17 cellular contexts compared by ENCODE assay signal in genomic region chr2:215848679-215849078, GRCh38.
DNase-seq lines count a peak whose midpoint lies in the region; ATAC-seq and TF ChIP-seq lines count a peak whose summit lies in the region.
"Had no signal": no experiment of that assay in that cellular context is flagged by ENCODE, and none has a peak within 500 bp of the region (broad histone marks: within the 10 kb centered on the region; RNA-seq: fewer than 3 reads in every experiment).

No MANE protein-coding gene starts in this region.

- no peaks in the 10 kb centered on the region for H3K36me3 ChIP-seq in left ventricle myocardium inferior
- no peaks in the 10 kb centered on the region for H3K36me3 ChIP-seq in right atrium auricular region
- H3K36me3 ChIP-seq in mesenchymal stem cell (ENCODE audit: control insufficient read depth in 1 of 2, insufficient read depth in 2 of 2, low read depth in 1 of 2, low read length in 2 of 2) = no peaks in the 10 kb centered on the region
- H3K36me3 ChIP-seq in smooth muscle cell (ENCODE audit: low read depth) = no peaks in the 10 kb centered on the region
- no peaks in the 10 kb centered on the region for H3K36me3 ChIP-seq in WERI-Rb-1

- peak overlapping the region; percentile 75 for H2AK5ac ChIP-seq in mesenchymal stem cell (ENCODE audit: low read length, severe bottlenecking)

- no peak overlapping the region for H3K4me3 Mint-ChIP-seq in natural killer cell treated with Interleukin-12 subunit alpha and Interleukin-12 subunit beta and Interleukin-15 and Interleukin-18, amount 100 ng/mL, for 72 hours
- H3K4me3 Mint-ChIP-seq: B cell; CD4-positive, alpha-beta memory T cell; GM23338 had no signal

- no peak for TF ChIP-seq CTCF in left ventricle myocardium inferior (IDR thresholded peaks at IDR 0.05; ENCODE audit: borderline replicate concordance)
- no peak for TF ChIP-seq CTCF in right atrium auricular region (IDR thresholded peaks at IDR 0.05)
- TF ChIP-seq CTCF in smooth muscle cell (IDR thresholded peaks at IDR 0.05; ENCODE audit: borderline replicate concordance, insufficient read depth, poor library complexity, severe bottlenecking) = no peak
- TF ChIP-seq CTCF in WERI-Rb-1 (IDR thresholded peaks at IDR 0.05; ENCODE audit: low read depth, low read length) = no peak

- intact Hi-C loops in left ventricle myocardium inferior (cut with micrococcal nuclease) = no loop called here

- peaks cover 10% of the 10 kb centered on the region for H3K4me1 ChIP-seq in left ventricle myocardium inferior
- H3K4me1 ChIP-seq in right atrium auricular region = peaks cover 0 to 6% of the 10 kb centered on the region in 2 donors
- peaks cover 2% of the 10 kb centered on the region for H3K4me1 ChIP-seq in mesenchymal stem cell (ENCODE audit: control insufficient read depth, insufficient read depth, low read depth, low read length)
- no peaks in the 10 kb centered on the region for H3K4me1 ChIP-seq in smooth muscle cell (ENCODE audit: low read depth)

- H3K4ac ChIP-seq in mesenchymal stem cell (ENCODE audit: low read depth in 1 of 2, low read length in 2 of 2) = peak overlapping the region in 1 of 2 experiments; percentile 59

- H3K79me1 ChIP-seq in mesenchymal stem cell (replicated peaks; ENCODE audit: low read length, poor library complexity, severe bottlenecking) = no peaks in the 10 kb centered on the region

- DNase-seq in left ventricle myocardium inferior (no peak), right atrium auricular region (ENCODE audit: low spot score) (no peak), dermis blood vessel endothelial cell (peak; percentile 92), mesenchymal stem cell (peak; percentile 49), smooth muscle cell (lab: John Stamatoyannopoulos, UW; ENCODE audit: unreplicated experiment) (no peak), WERI-Rb-1 (no peak), occipital lobe (lab: John Stamatoyannopoulos, UW) (no peak)
- no peak for DNase-seq in natural killer cell treated with Interleukin-12 subunit alpha and Interleukin-12 subunit beta and Interleukin-15 and Interleukin-18, amount 100 ng/mL, for 72 hours (ENCODE audit: low spot score)
- DNase-seq: ACHN; C1 segment of cervical spinal cord; CD4-positive, alpha-beta memory T cell; DMS153; DMS79 treated with DMSO at 0.1 percent for 48 hours; EL; H7 had no signal

- peak overlapping the region; percentile 71 for H2BK120ac ChIP-seq in mesenchymal stem cell (ENCODE audit: low read depth, low read length)

- no peaks in the 10 kb centered on the region for H4K20me1 ChIP-seq in smooth muscle cell (ENCODE audit: low read depth)

- no peak for ATAC-seq in natural killer cell treated with Interleukin-12 subunit alpha and Interleukin-12 subunit beta and Interleukin-15 and Interleukin-18, amount 100 ng/mL, for 72 hours
- ATAC-seq: GM23338 had no signal

- H3K9me3 Mint-ChIP-seq in natural killer cell treated with Interleukin-12 subunit alpha and Interleukin-12 subunit beta and Interleukin-15 and Interleukin-18, amount 100 ng/mL, for 72 hours = no peaks in the 10 kb centered on the region

- H3K27me3 Mint-ChIP-seq in natural killer cell treated with Interleukin-12 subunit alpha and Interleukin-12 subunit beta and Interleukin-15 and Interleukin-18, amount 100 ng/mL, for 72 hours = peaks cover 2 to 7% of the 10 kb centered on the region in 2 donors
- H3K27me3 Mint-ChIP-seq: B cell had no signal

- peak overlapping the region; percentile 3 for H2BK15ac ChIP-seq in mesenchymal stem cell (ENCODE audit: low read depth, poor library complexity, severe bottlenecking)

- no peaks in the 10 kb centered on the region for H3K79me2 ChIP-seq in smooth muscle cell (ENCODE audit: low read depth)

- H3K18ac ChIP-seq in mesenchymal stem cell (ENCODE audit: low read depth in 1 of 2, low read length in 2 of 2) = peak overlapping the region; percentile 23 to 37

- no peaks in the 10 kb centered on the region for H3K36me3 Mint-ChIP-seq in natural killer cell treated with Interleukin-12 subunit alpha and Interleukin-12 subunit beta and Interleukin-15 and Interleukin-18, amount 100 ng/mL, for 72 hours
- H3K36me3 Mint-ChIP-seq: CD4-positive, alpha-beta memory T cell had no signal

- H2BK5ac ChIP-seq in mesenchymal stem cell (ENCODE audit: low read depth, low read length, poor library complexity, severe bottlenecking) = peak overlapping the region; percentile 14

- H3K9me3 ChIP-seq in left ventricle myocardium inferior (replicated peaks) = peaks cover 5% of the 10 kb centered on the region
- no peaks in the 10 kb centered on the region for H3K9me3 ChIP-seq in right atrium auricular region
- H3K9me3 ChIP-seq in mesenchymal stem cell (ENCODE audit: control insufficient read depth, low read length) = peaks cover 3% of the 10 kb centered on the region
- no peaks in the 10 kb centered on the region for H3K9me3 ChIP-seq in smooth muscle cell (replicated peaks; ENCODE audit: low read depth)
- H3K9me3 ChIP-seq in WERI-Rb-1 (ENCODE audit: severe bottlenecking) = no peaks in the 10 kb centered on the region

- H3K23ac ChIP-seq in mesenchymal stem cell (ENCODE audit: low read length in 2 of 2) = no peak overlapping the region

- H3K27me3 ChIP-seq in left ventricle myocardium inferior (ENCODE audit: low read depth) (no peaks in the 10 kb centered on the region), right atrium auricular region (no peaks in the 10 kb centered on the region), mesenchymal stem cell (ENCODE audit: control insufficient read depth in 1 of 2, insufficient read depth in 1 of 2, low read length in 2 of 2) (no peaks in the 10 kb centered on the region), smooth muscle cell (ENCODE audit: low read depth) (no peaks in the 10 kb centered on the region), WERI-Rb-1 (ENCODE audit: insufficient read depth, low read depth, severe bottlenecking) (no peaks in the 10 kb centered on the region)

- H2BK12ac ChIP-seq in mesenchymal stem cell (ENCODE audit: low read length in 2 of 2) = peak overlapping the region; percentile 28 to 93

- H3K4me1 Mint-ChIP-seq in natural killer cell treated with Interleukin-12 subunit alpha and Interleukin-12 subunit beta and Interleukin-15 and Interleukin-18, amount 100 ng/mL, for 72 hours (ENCODE audit: low read depth in 2 of 2) = no peaks in the 10 kb centered on the region
- H3K4me1 Mint-ChIP-seq: CD4-positive, alpha-beta memory T cell had no signal

- H3K14ac ChIP-seq in mesenchymal stem cell (ENCODE audit: low read length in 2 of 2) = no peak overlapping the region

- H3K9ac ChIP-seq in mesenchymal stem cell (ENCODE audit: low read length) (no peak overlapping the region), smooth muscle cell (ENCODE audit: low read depth) (no peak overlapping the region)

- H3K27ac ChIP-seq in left ventricle myocardium inferior (replicated peaks) (peak overlapping the region; percentile 74), right atrium auricular region (peak overlapping the region in 1 of 2 donors; percentile 15), mesenchymal stem cell (ENCODE audit: low read length, poor library complexity, severe bottlenecking) (no peak overlapping the region), smooth muscle cell (ENCODE audit: low read depth) (no peak overlapping the region), WERI-Rb-1 (no peak overlapping the region)

- no peak overlapping the region for H4K8ac ChIP-seq in mesenchymal stem cell (ENCODE audit: low read length)

- 86% methylated on average over 1 of the region's 2 CpGs for WGBS in mesenchymal stem cell
- 68% methylated on average over 2 of the region's 2 CpGs for WGBS in smooth muscle cell (ENCODE audit: low lambda C conversion rate)

- no peaks in the 10 kb centered on the region for H3F3A ChIP-seq in smooth muscle cell (ENCODE audit: low read depth)

- H3K4me3 ChIP-seq in left ventricle myocardium inferior (no peak overlapping the region), right atrium auricular region (no peak overlapping the region), mesenchymal stem cell (ENCODE audit: insufficient read depth in 1 of 2, low read depth in 1 of 2, low read length in 2 of 2) (no peak overlapping the region), smooth muscle cell (no peak overlapping the region), WERI-Rb-1 (ENCODE audit: low read depth, low read length) (no peak overlapping the region)
- H3K4me3 ChIP-seq: GM23338 had no signal

- H4K91ac ChIP-seq in mesenchymal stem cell (ENCODE audit: low read length) = no peak overlapping the region

- H3K4me2 ChIP-seq in mesenchymal stem cell (ENCODE audit: low read length, poor library complexity, severe bottlenecking) (no peak overlapping the region), smooth muscle cell (no peak overlapping the region)
- H3K4me2 ChIP-seq: GM23338 had no signal

- no peak overlapping the region for H2AFZ ChIP-seq in mesenchymal stem cell (ENCODE audit: low read depth, low read length)
- H2AFZ ChIP-seq in smooth muscle cell (ENCODE audit: low read depth) = peak overlapping the region; percentile 42
- H2AFZ ChIP-seq: GM23338 had no signal

- H3K27ac Mint-ChIP-seq in natural killer cell treated with Interleukin-12 subunit alpha and Interleukin-12 subunit beta and Interleukin-15 and Interleukin-18, amount 100 ng/mL, for 72 hours = no peak overlapping the region
- H3K27ac Mint-ChIP-seq: B cell; CD4-positive, alpha-beta memory T cell; GM23338 had no signal

Comparison
In these comparisons a context has a peak if more than half of its experiments do, and no peak if none do; other contexts are left out.
1. DNase-seq: peak in dermis blood vessel endothelial cell (single experiment) and mesenchymal stem cell (single experiment); none in left ventricle myocardium inferior (single experiment), right atrium auricular region (single experiment), smooth muscle cell (single experiment), WERI-Rb-1 (single experiment), natural killer cell treated with Interleukin-12 subunit alpha and Interleukin-12 subunit beta and Interleukin-15 and Interleukin-18, amount 100 ng/mL, for 72 hours (single experiment) and occipital lobe (single experiment).